In genomic region chr19:10404888-10405808, GRCh38 we compare ENCODE assay signal across 1 cellular context.
TF ChIP-seq lines count a peak whose summit lies in the region.

No MANE protein-coding gene starts in this region.

TF ChIP-seq in GM23338, 12 proteins besides CTCF, POLR2A, EP300 and RAD21 (continued from another document):
- TF ChIP-seq ZNF462 (CRISPR knock-in tag; IDR thresholded peaks at IDR 0.05) (no peak), STAT1 (IDR thresholded peaks at IDR 0.05; ENCODE audit: unreplicated experiment) (no peak)
